Comparison of ENCODE assay signal across 1 cellular context in the genomic region with DNA sequence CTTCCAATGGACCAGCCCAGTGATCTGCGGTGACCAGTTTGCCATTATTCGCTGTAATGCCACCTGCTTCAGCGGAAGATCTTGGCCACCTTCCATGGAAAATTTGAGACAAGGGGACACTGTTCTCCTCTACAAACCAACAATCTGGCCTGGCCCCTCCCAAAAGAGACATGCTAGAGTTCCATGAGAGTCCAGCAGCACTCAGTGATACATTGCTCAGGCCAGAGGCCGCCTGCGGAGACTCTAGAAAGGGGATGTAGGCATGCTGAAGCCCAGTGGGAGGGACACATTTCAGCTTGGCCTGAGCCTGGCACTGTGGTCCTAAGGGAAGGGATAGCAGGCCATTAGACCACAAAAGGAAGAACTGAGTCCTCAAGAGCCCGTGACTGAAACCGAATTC.
TF ChIP-seq lines count a peak whose summit lies in the region.

No MANE protein-coding gene starts in this region.

TF ChIP-seq in IMR-90, 13 proteins besides CTCF, POLR2A, EP300 and RAD21:
- TF ChIP-seq, protein P1, sequence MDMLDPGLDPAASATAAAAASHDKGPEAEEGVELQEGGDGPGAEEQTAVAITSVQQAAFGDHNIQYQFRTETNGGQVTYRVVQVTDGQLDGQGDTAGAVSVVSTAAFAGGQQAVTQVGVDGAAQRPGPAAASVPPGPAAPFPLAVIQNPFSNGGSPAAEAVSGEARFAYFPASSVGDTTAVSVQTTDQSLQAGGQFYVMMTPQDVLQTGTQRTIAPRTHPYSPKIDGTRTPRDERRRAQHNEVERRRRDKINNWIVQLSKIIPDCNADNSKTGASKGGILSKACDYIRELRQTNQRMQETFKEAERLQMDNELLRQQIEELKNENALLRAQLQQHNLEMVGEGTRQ (IDR thresholded peaks at IDR 0.05; ENCODE audit: low read depth, low read length): no peak
- no peak for TF ChIP-seq MAFK (IDR thresholded peaks at IDR 0.05; ENCODE audit: low read depth, low read length)
- TF ChIP-seq MAZ (IDR thresholded peaks at IDR 0.05; ENCODE audit: borderline replicate concordance, low read depth, low read length): no peak
- TF ChIP-seq CEBPB (IDR thresholded peaks at IDR 0.05; ENCODE audit: low read depth, low read length): no peak
- TF ChIP-seq, protein P2, sequence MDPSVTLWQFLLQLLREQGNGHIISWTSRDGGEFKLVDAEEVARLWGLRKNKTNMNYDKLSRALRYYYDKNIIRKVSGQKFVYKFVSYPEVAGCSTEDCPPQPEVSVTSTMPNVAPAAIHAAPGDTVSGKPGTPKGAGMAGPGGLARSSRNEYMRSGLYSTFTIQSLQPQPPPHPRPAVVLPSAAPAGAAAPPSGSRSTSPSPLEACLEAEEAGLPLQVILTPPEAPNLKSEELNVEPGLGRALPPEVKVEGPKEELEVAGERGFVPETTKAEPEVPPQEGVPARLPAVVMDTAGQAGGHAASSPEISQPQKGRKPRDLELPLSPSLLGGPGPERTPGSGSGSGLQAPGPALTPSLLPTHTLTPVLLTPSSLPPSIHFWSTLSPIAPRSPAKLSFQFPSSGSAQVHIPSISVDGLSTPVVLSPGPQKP (IDR thresholded peaks at IDR 0.05; ENCODE audit: borderline replicate concordance, low read depth, low read length): no peak
- TF ChIP-seq FOS (IDR thresholded peaks at IDR 0.05; ENCODE audit: low read depth, low read length): no peak
- no peak for TF ChIP-seq CHD1 (IDR thresholded peaks at IDR 0.05; ENCODE audit: low read depth, low read length)
TF ChIP-seq in IMR-90: peak in this region for 0.
